ENCODE assay signal across 14 cellular contexts in the genomic region with DNA sequence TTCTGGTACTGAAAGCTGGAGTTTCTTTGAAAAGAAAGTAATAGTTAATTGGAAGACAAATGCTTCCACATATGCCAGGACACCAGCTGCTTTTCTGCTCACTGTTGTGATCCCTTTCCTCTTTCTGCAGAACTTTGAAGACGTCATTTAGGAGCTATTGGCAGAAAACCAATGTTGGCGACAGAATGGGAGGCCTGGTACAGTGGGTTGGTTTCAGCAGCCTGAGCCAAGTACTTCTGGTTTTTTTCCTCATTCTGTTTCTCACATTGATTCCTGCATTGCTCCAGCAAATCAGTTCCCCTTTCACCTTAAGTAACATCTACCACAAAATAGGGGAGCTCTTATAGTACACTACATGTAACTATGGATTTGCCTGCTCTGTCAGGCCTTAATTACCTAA.
DNase-seq lines count a peak whose midpoint lies in the region; ATAC-seq and TF ChIP-seq lines count a peak whose summit lies in the region.
"Had no signal": no experiment of that assay in that cellular context is flagged by ENCODE, and none has a peak within 500 bp of the region (broad histone marks: within the 10 kb centered on the region; RNA-seq: fewer than 3 reads in every experiment).

No MANE protein-coding gene starts in this region.

- H2BK12ac ChIP-seq in trophoblast cell (ENCODE audit: low read length): no peak overlapping the region

- ATAC-seq in body of pancreas: peak; percentile 86
- peak; percentile 84 to 85 for ATAC-seq in right cardiac atrium
- peak; percentile 81 for ATAC-seq in sciatic nerve
- no peak for ATAC-seq in HG03520 (IDR thresholded peaks at IDR 0.05; ENCODE audit: unreplicated experiment)
- ATAC-seq: K562, Panc1 had no signal

- peaks cover 1% of the 10 kb centered on the region for H3K79me1 ChIP-seq in trophoblast cell (ENCODE audit: low read length)

- H3K27ac ChIP-seq in body of pancreas (peak overlapping the region in 3 of 4 donors; percentile 40 to 63 (median 57)), right cardiac atrium (ENCODE audit: low read length) (no peak overlapping the region), trophoblast cell (ENCODE audit: low read depth, low read length) (no peak overlapping the region)
- H3K27ac ChIP-seq: psoas muscle had no signal

- H3K14ac ChIP-seq in trophoblast cell (ENCODE audit: low read length): no peak overlapping the region

- CTCF ChIA-PET in HEK293T (lab: Yijun Ruan, JAX): no interaction called here

- WGBS in body of pancreas, 2 donors: 6 to 8% methylated on average over 2 of the region's 2 CpGs
- 15% methylated on average over 2 of the region's 2 CpGs for WGBS in right cardiac atrium
- WGBS in trophoblast cell (ENCODE audit: extremely low coverage, insufficient coverage, insufficient read length): no CpG with 5 or more reads among the region's 2 CpGs

- POLR2A ChIA-PET in HEK293T (lab: Yijun Ruan, JAX): no interaction called here

- H2AK5ac ChIP-seq in trophoblast cell (ENCODE audit: low read length): no peak overlapping the region

- no peak overlapping the region for H2BK5ac ChIP-seq in trophoblast cell (ENCODE audit: low read depth, low read length, poor library complexity)

- intact Hi-C loops in body of pancreas (cut with DNase I): no loop called here
- intact Hi-C loops in right cardiac atrium (cut with DNase I): no loop called here
- intact Hi-C loops in sciatic nerve (cut with DNase I): no loop called here

- H3K27me3 ChIP-seq in body of pancreas (no peaks in the 10 kb centered on the region), right cardiac atrium (ENCODE audit: control insufficient read depth, insufficient read depth) (no peaks in the 10 kb centered on the region), trophoblast cell (ENCODE audit: insufficient read depth, low read length) (no peaks in the 10 kb centered on the region)

- H3K4me3 ChIP-seq in body of pancreas (no peak overlapping the region), right cardiac atrium (ENCODE audit: low read length) (no peak overlapping the region), trophoblast cell (ENCODE audit: low read depth, low read length) (no peak overlapping the region)
- H3K4me3 ChIP-seq: K562, psoas muscle had no signal

- H3K9ac ChIP-seq in trophoblast cell (ENCODE audit: low read length): no peak overlapping the region

- TF ChIP-seq CTCF in body of pancreas (IDR thresholded peaks at IDR 0.05): no peak

- H4K91ac ChIP-seq in trophoblast cell (ENCODE audit: low read depth, low read length): no peak overlapping the region

- no peak overlapping the region for H4K12ac ChIP-seq in trophoblast cell (ENCODE audit: low read depth, low read length)

- H3K36me3 ChIP-seq in body of pancreas (replicated peaks in 1 of 2; ENCODE audit: insufficient read depth in 1 of 2, low read depth in 2 of 2) (no peaks in the 10 kb centered on the region), trophoblast cell (ENCODE audit: control insufficient read depth in 1 of 2, insufficient read depth in 2 of 2, low read length in 2 of 2) (no peaks in the 10 kb centered on the region)

- TF ChIP-seq POLR2A in body of pancreas (IDR thresholded peaks at IDR 0.05): no peak

- peak; percentile 13 for DNase-seq in KBM-7
- DNase-seq in body of pancreas: peak; percentile 44 to 82 (median 64)
- DNase-seq in right cardiac atrium: peak in 1 of 3 donors; percentile 41
- no peak for DNase-seq in sciatic nerve (ENCODE audit: low spot score)
- no peak for DNase-seq in NCI-H524 treated with DMSO at 0.1 percent for 48 hours (lab: John Stamatoyannopoulos, UW)
- DNase-seq in trophoblast cell: no peak
- DNase-seq in HEK293T (ENCODE audit: extremely low spot score): no peak
- DNase-seq: activated effector memory CD4-positive, alpha-beta T cell treated with anti-CD3 and anti-CD28 coated beads, Interleukin-2, amount 50 U/mL, for 16 hours; CD4-positive, CD25-positive, alpha-beta regulatory T cell; psoas muscle; stimulated activated CD4-positive, alpha-beta T cell treated with anti-CD3 and anti-CD28 coated beads, Interleukin-4, amount 100 ng/mL, for 24 hours had no signal

- H3K23ac ChIP-seq in trophoblast cell (ENCODE audit: low read length): no peak overlapping the region

- no peaks in the 10 kb centered on the region for H3K9me3 ChIP-seq in body of pancreas
- H3K9me3 ChIP-seq in right cardiac atrium (ENCODE audit: control insufficient read depth, low read length): no peaks in the 10 kb centered on the region
- no peaks in the 10 kb centered on the region for H3K9me3 ChIP-seq in trophoblast cell (ENCODE audit: insufficient read depth, low read depth, low read length)
- H3K9me3 ChIP-seq: psoas muscle had no signal

- no peak overlapping the region for H3K4ac ChIP-seq in trophoblast cell (ENCODE audit: low read depth, low read length)

- no peak overlapping the region for H4K8ac ChIP-seq in trophoblast cell (ENCODE audit: low read depth, low read length)

- H3K79me2 ChIP-seq in trophoblast cell (ENCODE audit: control insufficient read depth, insufficient read depth, low read length, poor library complexity): no peaks in the 10 kb centered on the region

- H3K4me1 ChIP-seq in body of pancreas: peaks cover 21% of the 10 kb centered on the region
- H3K4me1 ChIP-seq in right cardiac atrium (ENCODE audit: control insufficient read depth, insufficient read depth, low read length): no peaks in the 10 kb centered on the region
- peaks cover 3 to 5% of the 10 kb centered on the region in 2 experiments for H3K4me1 ChIP-seq in trophoblast cell (ENCODE audit: control insufficient read depth in 1 of 2, insufficient read depth in 2 of 2, low read length in 2 of 2)
- H3K4me1 ChIP-seq: psoas muscle had no signal

- H2AFZ ChIP-seq in trophoblast cell (ENCODE audit: insufficient read depth, low read length, poor library complexity): no peak overlapping the region

- in situ Hi-C loops in KBM-7 (cut with MboI; ENCODE audit: low pct_unique_long_range_greater_than_20kb, low sequenced_read_pairs): no loop called here

- H2BK120ac ChIP-seq in trophoblast cell (ENCODE audit: insufficient read depth, low read length, poor library complexity): no peak overlapping the region

- H3K18ac ChIP-seq in trophoblast cell (ENCODE audit: low read length): no peak overlapping the region

- H3K4me2 ChIP-seq in trophoblast cell (ENCODE audit: low read length): no peak overlapping the region

TF ChIP-seq in HEK293T, 16 proteins besides CTCF, POLR2A, EP300 and RAD21:
- TF ChIP-seq LEF1 (IDR thresholded peaks at IDR 0.05; ENCODE audit: borderline replicate concordance) (no peak), TARDBP (IDR thresholded peaks at IDR 0.05) (no peak), ARNT (IDR thresholded peaks at IDR 0.05) (no peak), CTBP1 (IDR thresholded peaks at IDR 0.05; ENCODE audit: borderline replicate concordance) (no peak), FOXM1 (IDR thresholded peaks at IDR 0.05; ENCODE audit: borderline replicate concordance) (no peak), ELF4 (IDR thresholded peaks at IDR 0.05) (no peak), PKNOX1 (IDR thresholded peaks at IDR 0.05) (no peak), L3MBTL2 (conservative IDR thresholded peaks at IDR 0.05) (no peak), HDGF (IDR thresholded peaks at IDR 0.05; ENCODE audit: borderline replicate concordance) (no peak), BHLHE40 (IDR thresholded peaks at IDR 0.05; ENCODE audit: borderline replicate concordance) (no peak), FOXK2 (IDR thresholded peaks at IDR 0.05) (no peak), NFRKB (IDR thresholded peaks at IDR 0.05) (no peak), FOXA1 (IDR thresholded peaks at IDR 0.05) (no peak), SUZ12 (IDR thresholded peaks at IDR 0.05) (no peak), SP1 (IDR thresholded peaks at IDR 0.05) (no peak), ZNF384 (IDR thresholded peaks at IDR 0.05) (no peak)
TF ChIP-seq in HEK293T: peak in this region for 0.

Comparison
In these comparisons a context has a peak if more than half of its experiments do, and no peak if none do; other contexts are left out.
1. DNase-seq: peak in KBM-7 (single experiment) and body of pancreas (4 of 4); none in sciatic nerve (single experiment), NCI-H524 treated with DMSO at 0.1 percent for 48 hours (single experiment), trophoblast cell (0 of 2) and HEK293T (single experiment).
2. H3K27ac ChIP-seq: peak in body of pancreas (3 of 4); none in right cardiac atrium (single experiment) and trophoblast cell (single experiment).